25 cellular contexts compared by ENCODE assay signal in genomic region chr4:88949605-88950004, GRCh38.
DNase-seq lines count a peak whose midpoint lies in the region; ATAC-seq, FAIRE-seq and TF ChIP-seq lines count a peak whose summit lies in the region.
"Had no signal": no experiment of that assay in that cellular context is flagged by ENCODE, and none has a peak within 500 bp of the region (broad histone marks: within the 10 kb centered on the region; RNA-seq: fewer than 3 reads in every experiment).

No MANE protein-coding gene starts in this region.

- H3K27me3 ChIP-seq in pancreas, result no peaks in the 10 kb centered on the region
- no peaks in the 10 kb centered on the region for H3K27me3 ChIP-seq in neural progenitor cell
- H3K27me3 ChIP-seq: BLaER1, esophagus muscularis mucosa, gastrocnemius medialis had no signal

- POLR2A ChIA-PET in activated CD8-positive, alpha-beta T cell treated with anti-CD3 and anti-CD28 coated beads for 36 hours (lab: Charles Lee), result no interaction called here
- POLR2A ChIA-PET in activated CD8-positive, alpha-beta T cell treated with anti-CD3 and anti-CD28 coated beads, Interleukin-2, amount 10 ng/mL, durations not matched to agents 7 days and 5 days (lab: Charles Lee), result no interaction called here

- peak; percentile 32 for FAIRE-seq in pancreas (lab: Jason Lieb, UNC)

- no peaks in the 10 kb centered on the region for H4K20me1 ChIP-seq in neural progenitor cell (ENCODE audit: low read depth)
- H4K20me1 ChIP-seq: BLaER1 had no signal

- H3K9ac ChIP-seq in neural progenitor cell, result no peak overlapping the region
- H3K9ac ChIP-seq: BLaER1 had no signal

- DNase-seq in activated CD8-positive, alpha-beta T cell treated with anti-CD3 and anti-CD28 coated beads for 36 hours, result no peak
- no peak for DNase-seq in activated CD8-positive, alpha-beta T cell treated with anti-CD3 and anti-CD28 coated beads, Interleukin-2, amount 10 ng/mL, durations not matched to agents 7 days and 5 days
- DNase-seq in NCI-H187 (lab: John Stamatoyannopoulos, UW), result peak; percentile 65 to 68
- DNase-seq in T-helper 17 cell, result no peak
- no peak for DNase-seq in pancreas
- no peak for DNase-seq in ecto neural progenitor cell (ENCODE audit: low spot score)
- no peak for DNase-seq in neural progenitor cell (ENCODE audit: low spot score)
- DNase-seq: ACHN; activated B cell treated with CpG ODN at 0.5 μM for 24 hours; activated T-cell treated with anti-CD3 and anti-CD28 coated beads, Interleukin-2, amount 50 U/mL, for 1 hour; effector memory CD4-positive, alpha-beta T cell; gastrocnemius medialis; GOT3; hypothalamus; islet precursor cell; NCI-H1930; NCI-H524 treated with DMSO at 0.1 percent for 48 hours; T-helper 9 cell had no signal

- H3K79me2 ChIP-seq in neural progenitor cell (ENCODE audit: low read depth), result no peaks in the 10 kb centered on the region

- no peaks in the 10 kb centered on the region for H3K36me3 Mint-ChIP-seq in activated CD8-positive, alpha-beta T cell treated with anti-CD3 and anti-CD28 coated beads for 36 hours (ENCODE audit: low read depth)
- H3K36me3 Mint-ChIP-seq in activated CD8-positive, alpha-beta T cell treated with anti-CD3 and anti-CD28 coated beads, Interleukin-2, amount 10 ng/mL, durations not matched to agents 7 days and 5 days (ENCODE audit: low read depth), result peaks cover 5% of the 10 kb centered on the region
- H3K36me3 Mint-ChIP-seq in T-helper 17 cell (ENCODE audit: low read depth) (peaks cover 2% of the 10 kb centered on the region), neural progenitor cell (peaks cover 2% of the 10 kb centered on the region)
- H3K36me3 Mint-ChIP-seq: stimulated activated memory B cell treated with anti-CD40 and anti-IgM and Interleukin-4, amounts not matched to agents 10 μg/mL and 1 μg/mL and 100 μg/mL, for 72 hours had no signal

- peaks cover 0 to 11% (median 10%) of the 10 kb centered on the region in 3 donors for H3K4me1 ChIP-seq in pancreas
- H3K4me1 ChIP-seq in neural progenitor cell, result no peaks in the 10 kb centered on the region
- H3K4me1 ChIP-seq: BLaER1, gastrocnemius medialis had no signal

- peaks cover 10% of the 10 kb centered on the region for H3K4me1 Mint-ChIP-seq in activated CD8-positive, alpha-beta T cell treated with anti-CD3 and anti-CD28 coated beads for 36 hours (ENCODE audit: low read depth)
- peaks cover 17% of the 10 kb centered on the region for H3K4me1 Mint-ChIP-seq in activated CD8-positive, alpha-beta T cell treated with anti-CD3 and anti-CD28 coated beads, Interleukin-2, amount 10 ng/mL, durations not matched to agents 7 days and 5 days (ENCODE audit: low read depth)
- H3K4me1 Mint-ChIP-seq in T-helper 17 cell, result peaks cover 9% of the 10 kb centered on the region
- no peaks in the 10 kb centered on the region for H3K4me1 Mint-ChIP-seq in neural progenitor cell
- H3K4me1 Mint-ChIP-seq: activated B cell treated with CpG ODN at 0.5 μM for 24 hours had no signal

- CTCF ChIA-PET in activated CD8-positive, alpha-beta T cell treated with anti-CD3 and anti-CD28 coated beads for 36 hours (lab: Charles Lee), result no interaction called here
- CTCF ChIA-PET in activated CD8-positive, alpha-beta T cell treated with anti-CD3 and anti-CD28 coated beads, Interleukin-2, amount 10 ng/mL, durations not matched to agents 7 days and 5 days (lab: Charles Lee), result no interaction called here

- H3K4me3 Mint-ChIP-seq in activated CD8-positive, alpha-beta T cell treated with anti-CD3 and anti-CD28 coated beads for 36 hours, result no peak overlapping the region
- no peak overlapping the region for H3K4me3 Mint-ChIP-seq in activated CD8-positive, alpha-beta T cell treated with anti-CD3 and anti-CD28 coated beads, Interleukin-2, amount 10 ng/mL, durations not matched to agents 7 days and 5 days
- H3K4me3 Mint-ChIP-seq in T-helper 17 cell, result no peak overlapping the region
- no peak overlapping the region for H3K4me3 Mint-ChIP-seq in neural progenitor cell
- H3K4me3 Mint-ChIP-seq: activated B cell treated with CpG ODN at 0.5 μM for 24 hours; activated naive CD8-positive, alpha-beta T cell; stimulated activated memory B cell treated with anti-CD40 and anti-IgM and Interleukin-4, amounts not matched to agents 10 μg/mL and 1 μg/mL and 100 μg/mL, for 72 hours had no signal

- H3K9me3 Mint-ChIP-seq in activated CD8-positive, alpha-beta T cell treated with anti-CD3 and anti-CD28 coated beads for 36 hours, result no peaks in the 10 kb centered on the region
- H3K9me3 Mint-ChIP-seq in activated CD8-positive, alpha-beta T cell treated with anti-CD3 and anti-CD28 coated beads, Interleukin-2, amount 10 ng/mL, durations not matched to agents 7 days and 5 days (ENCODE audit: insufficient read depth), result peaks cover 9% of the 10 kb centered on the region
- H3K9me3 Mint-ChIP-seq in neural progenitor cell, result no peaks in the 10 kb centered on the region
- H3K9me3 Mint-ChIP-seq: activated B cell treated with CpG ODN at 0.5 μM for 24 hours; stimulated activated memory B cell treated with anti-CD40 and anti-IgM and Interleukin-4, amounts not matched to agents 10 μg/mL and 1 μg/mL and 100 μg/mL, for 72 hours had no signal

- no peak overlapping the region for H2AFZ ChIP-seq in neural progenitor cell (replicated peaks)

- H3K27me3 Mint-ChIP-seq in activated CD8-positive, alpha-beta T cell treated with anti-CD3 and anti-CD28 coated beads for 36 hours, result peaks cover 1% of the 10 kb centered on the region
- H3K27me3 Mint-ChIP-seq in activated CD8-positive, alpha-beta T cell treated with anti-CD3 and anti-CD28 coated beads, Interleukin-2, amount 10 ng/mL, durations not matched to agents 7 days and 5 days (ENCODE audit: low read depth), result no peaks in the 10 kb centered on the region
- H3K27me3 Mint-ChIP-seq in T-helper 17 cell (no peaks in the 10 kb centered on the region), neural progenitor cell (ENCODE audit: insufficient read depth, low read depth) (no peaks in the 10 kb centered on the region)
- H3K27me3 Mint-ChIP-seq: activated B cell treated with CpG ODN at 0.5 μM for 24 hours; activated naive CD8-positive, alpha-beta T cell; stimulated activated memory B cell treated with anti-CD40 and anti-IgM and Interleukin-4, amounts not matched to agents 10 μg/mL and 1 μg/mL and 100 μg/mL, for 72 hours had no signal

- peak; percentile 58 for ATAC-seq in activated CD8-positive, alpha-beta T cell treated with anti-CD3 and anti-CD28 coated beads for 36 hours
- no peak for ATAC-seq in activated CD8-positive, alpha-beta T cell treated with anti-CD3 and anti-CD28 coated beads, Interleukin-2, amount 10 ng/mL, durations not matched to agents 7 days and 5 days
- ATAC-seq in T-helper 17 cell (no peak), pancreas (peak in 1 of 4 donors; percentile 17), GM18867 (IDR thresholded peaks at IDR 0.05; ENCODE audit: unreplicated experiment) (no peak)
- ATAC-seq: gastrocnemius medialis; stimulated activated memory B cell treated with anti-CD40 and anti-IgM and Interleukin-4, amounts not matched to agents 10 μg/mL and 1 μg/mL and 100 μg/mL, for 72 hours had no signal

- H3K4me2 ChIP-seq in neural progenitor cell, result no peak overlapping the region
- H3K4me2 ChIP-seq: BLaER1 had no signal

- H3K27ac Mint-ChIP-seq in activated CD8-positive, alpha-beta T cell treated with anti-CD3 and anti-CD28 coated beads for 36 hours, result no peak overlapping the region
- H3K27ac Mint-ChIP-seq in activated CD8-positive, alpha-beta T cell treated with anti-CD3 and anti-CD28 coated beads, Interleukin-2, amount 10 ng/mL, durations not matched to agents 7 days and 5 days, result no peak overlapping the region
- H3K27ac Mint-ChIP-seq in T-helper 17 cell (peak overlapping the region; percentile 79), neural progenitor cell (no peak overlapping the region)
- H3K27ac Mint-ChIP-seq: activated B cell treated with CpG ODN at 0.5 μM for 24 hours; activated naive CD8-positive, alpha-beta T cell; stimulated activated memory B cell treated with anti-CD40 and anti-IgM and Interleukin-4, amounts not matched to agents 10 μg/mL and 1 μg/mL and 100 μg/mL, for 72 hours had no signal

- WGBS in pancreas, 2 donors, result 38% methylated on average over 2 of the region's 2 CpGs

- H3K36me3 ChIP-seq in pancreas (no peaks in the 10 kb centered on the region), neural progenitor cell (no peaks in the 10 kb centered on the region)
- H3K36me3 ChIP-seq: BLaER1, esophagus muscularis mucosa, gastrocnemius medialis had no signal

- no peak for TF ChIP-seq CTCF in activated CD8-positive, alpha-beta T cell treated with anti-CD3 and anti-CD28 coated beads for 36 hours (IDR thresholded peaks at IDR 0.05)
- TF ChIP-seq CTCF in pancreas (IDR thresholded peaks at IDR 0.05) (no peak), neural progenitor cell (IDR thresholded peaks at IDR 0.05) (no peak)

- H3K4me3 ChIP-seq in pancreas (no peak overlapping the region), neural progenitor cell (no peak overlapping the region)
- H3K4me3 ChIP-seq: BLaER1, esophagus muscularis mucosa, gastrocnemius medialis, lung, skin epidermis had no signal

- intact Hi-C loops in activated CD8-positive, alpha-beta T cell treated with anti-CD3 and anti-CD28 coated beads for 36 hours (cut with micrococcal nuclease), result no loop called here
- intact Hi-C loops in pancreas (cut with DNase I), result no loop called here

- H3F3A ChIP-seq in neural progenitor cell (ENCODE audit: low read depth), result no peaks in the 10 kb centered on the region

- H3K27ac ChIP-seq in pancreas (no peak overlapping the region), neural progenitor cell (no peak overlapping the region)
- H3K27ac ChIP-seq: BLaER1, esophagus muscularis mucosa, gastrocnemius medialis, skin epidermis had no signal

- H3K9me3 ChIP-seq in T-helper 17 cell (ENCODE audit: control insufficient read depth, low read length, poor library complexity, severe bottlenecking) (no peaks in the 10 kb centered on the region), pancreas (no peaks in the 10 kb centered on the region), neural progenitor cell (ENCODE audit: low read depth) (no peaks in the 10 kb centered on the region)
- H3K9me3 ChIP-seq: BLaER1, esophagus muscularis mucosa, gastrocnemius medialis had no signal

Comparison
In these comparisons a context has a peak if more than half of its experiments do, and no peak if none do; other contexts are left out.
1. DNase-seq: peak in NCI-H187 (2 of 2); none in activated CD8-positive, alpha-beta T cell treated with anti-CD3 and anti-CD28 coated beads for 36 hours (single experiment), activated CD8-positive, alpha-beta T cell treated with anti-CD3 and anti-CD28 coated beads, Interleukin-2, amount 10 ng/mL, durations not matched to agents 7 days and 5 days (single experiment), T-helper 17 cell (0 of 3), pancreas (0 of 6), ecto neural progenitor cell (single experiment) and neural progenitor cell (single experiment).